ENCODE assay signal across 20 cellular contexts in genomic region chr5:65672787-65673186, GRCh38. TPM values are rescaled to one million over a fixed set of nuclear protein-coding genes. Genes with fewer than 3 reads are reported as not detected.
DNase-seq lines count a peak whose midpoint lies in the region; ATAC-seq and TF ChIP-seq lines count a peak whose summit lies in the region.
"Had no signal": no experiment of that assay in that cellular context is flagged by ENCODE, and none has a peak within 500 bp of the region (broad histone marks: within the 10 kb centered on the region; RNA-seq: fewer than 3 reads in every experiment).

No MANE protein-coding gene starts in this region.

- no peaks in the 10 kb centered on the region for H3K9me2 ChIP-seq in PC-3 (replicated peaks; ENCODE audit: low read length)

- no TSS peak for BruUV-seq in PC-3 (replicated peaks; lab: Mats Ljungman, UMichigan)

- POLR2A ChIA-PET in AG04449 (lab: Yijun Ruan, JAX): no interaction called here
- POLR2A ChIA-PET in CD8-positive, alpha-beta T cell (lab: Charles Lee): no interaction called here
- POLR2A ChIA-PET in PC-3 (lab: Charles Lee; ENCODE audit: unreplicated experiment): no interaction called here

- H4K20me1 ChIP-seq in PC-3 (ENCODE audit: low read length): no peaks in the 10 kb centered on the region

- no peak overlapping the region for H3K4me3 Mint-ChIP-seq in CD8-positive, alpha-beta T cell
- H3K4me3 Mint-ChIP-seq: activated T-helper 1 cell treated with anti-CD3 and anti-CD28 coated beads, Interleukin-12 subunit alpha, Interleukin-12 subunit beta, Interleukin-2, Interleukin-4 antibody, amounts not matched to agents 30 ng/mL and 10 ng/mL and 1 ng/mL, durations not matched to agents 14 hours and 24 hours and 36 hours; mesothelial cell of epicardium; T-helper 17 cell had no signal

- H3F3A ChIP-seq in PC-3 (ENCODE audit: low read length, unreplicated experiment): no peaks in the 10 kb centered on the region

- H3K36me3 ChIP-seq in CD8-positive, alpha-beta T cell (ENCODE audit: insufficient read depth, low read length): peaks cover 35% of the 10 kb centered on the region
- no peaks in the 10 kb centered on the region for H3K36me3 ChIP-seq in PC-3 (ENCODE audit: low read depth, low read length)

- no peaks in the 10 kb centered on the region for H3K27me3 ChIP-seq in CD8-positive, alpha-beta T cell (ENCODE audit: insufficient read depth, low read length)
- no peaks in the 10 kb centered on the region for H3K27me3 ChIP-seq in PC-3 (ENCODE audit: low read length)
- H3K27me3 ChIP-seq: BE2C, dorsolateral prefrontal cortex had no signal

- H3K4me2 ChIP-seq in PC-3 (ENCODE audit: low read length): no peak overlapping the region

- H3K27ac Mint-ChIP-seq in CD8-positive, alpha-beta T cell: peak overlapping the region; percentile 38
- H3K27ac Mint-ChIP-seq: activated T-helper 1 cell treated with anti-CD3 and anti-CD28 coated beads, Interleukin-12 subunit alpha, Interleukin-12 subunit beta, Interleukin-2, Interleukin-4 antibody, amounts not matched to agents 30 ng/mL and 10 ng/mL and 1 ng/mL, durations not matched to agents 14 hours and 24 hours and 36 hours; mesothelial cell of epicardium had no signal

- DNase-seq in AG04449 (ENCODE audit: low read depth, low spot score) (peak; percentile 51), PC-3 (peak; percentile 4), fibroblast of peridontal ligament (ENCODE audit: extremely low read depth) (peak; percentile 76), NCI-H1436 treated with DMSO at 0.1 percent for 48 hours (lab: John Stamatoyannopoulos, UW) (no peak), OCI-M2 (lab: John Stamatoyannopoulos, UW; ENCODE audit: unreplicated experiment) (no peak)
- no peak for DNase-seq in CD8-positive, alpha-beta T cell
- DNase-seq: activated CD4-positive, alpha-beta T cell treated with anti-CD3 and anti-CD28 coated beads for 4 hours; BE2C; DMS79 treated with DMSO at 0.1 percent for 48 hours; dorsolateral prefrontal cortex; Karpas-422; NCI-H187; NCI-H526 treated with DMSO at 0.1 percent for 48 hours; small intestine; T-helper 17 cell had no signal

- no peak overlapping the region for H2AFZ ChIP-seq in PC-3 (ENCODE audit: low read length)

- H3K9me3 ChIP-seq in CD8-positive, alpha-beta T cell (ENCODE audit: low read length): no peaks in the 10 kb centered on the region
- H3K9me3 ChIP-seq in PC-3 (ENCODE audit: low read length): no peaks in the 10 kb centered on the region
- H3K9me3 ChIP-seq: BE2C had no signal

- ATAC-seq in CD8-positive, alpha-beta T cell: no peak
- no peak for ATAC-seq in PC-3
- ATAC-seq in GM21825 (IDR thresholded peaks at IDR 0.05; ENCODE audit: unreplicated experiment): no peak
- no peak for ATAC-seq in GM21786 (IDR thresholded peaks at IDR 0.05; ENCODE audit: unreplicated experiment)
- ATAC-seq: T-helper 17 cell had no signal

- peaks cover 2% of the 10 kb centered on the region for H3K4me1 ChIP-seq in CD8-positive, alpha-beta T cell (ENCODE audit: insufficient read depth, low read length)
- H3K4me1 ChIP-seq in PC-3 (ENCODE audit: insufficient read depth, low read length): no peaks in the 10 kb centered on the region
- H3K4me1 ChIP-seq: BE2C had no signal

- H3K27me3 Mint-ChIP-seq in CD8-positive, alpha-beta T cell (ENCODE audit: low read depth): no peaks in the 10 kb centered on the region
- H3K27me3 Mint-ChIP-seq: T-helper 17 cell had no signal

- no peaks in the 10 kb centered on the region for H3K9me3 Mint-ChIP-seq in CD8-positive, alpha-beta T cell
- H3K9me3 Mint-ChIP-seq: activated T-helper 1 cell treated with anti-CD3 and anti-CD28 coated beads, Interleukin-12 subunit alpha, Interleukin-12 subunit beta, Interleukin-2, Interleukin-4 antibody, amounts not matched to agents 30 ng/mL and 10 ng/mL and 1 ng/mL, durations not matched to agents 14 hours and 24 hours and 36 hours; mesothelial cell of epicardium had no signal

- peaks cover 86% of the 10 kb centered on the region for H3K36me3 Mint-ChIP-seq in CD8-positive, alpha-beta T cell

- CTCF ChIA-PET in AG04449 (lab: Yijun Ruan, JAX) (interaction anchor here (1.2 kb wide), 1 partner anchor 9 kb away, joined by 7 read pairs; no protein-coding TSS in a partner anchor), PC-3 (lab: Charles Lee) (no interaction called here)
- CTCF ChIA-PET in CD8-positive, alpha-beta T cell (lab: Charles Lee): interaction anchor here (1.1 kb wide), 1 partner anchor 9 kb away, joined by 3 read pairs; no protein-coding TSS in a partner anchor

- no peak overlapping the region for H3K27ac ChIP-seq in CD8-positive, alpha-beta T cell (ENCODE audit: low read depth, low read length)
- no peak overlapping the region for H3K27ac ChIP-seq in PC-3 (ENCODE audit: low read length)
- H3K27ac ChIP-seq: RWPE1 had no signal

- TF ChIP-seq CTCF in AG04449 (IDR thresholded peaks at IDR 0.05; ENCODE audit: insufficient read depth, low read length, missing control alignments) (no peak), PC-3 (conservative IDR thresholded peaks at IDR 0.05; ENCODE audit: low read depth, low read length) (no peak)
- no peak for TF ChIP-seq CTCF in CD8-positive, alpha-beta T cell (IDR thresholded peaks at IDR 0.05)

- H3K4me3 ChIP-seq in AG04449 (ENCODE audit: low read depth, low read length) (no peak overlapping the region), PC-3 (ENCODE audit: low read length) (no peak overlapping the region)
- H3K4me3 ChIP-seq in CD8-positive, alpha-beta T cell (ENCODE audit: low read depth, low read length): no peak overlapping the region
- H3K4me3 ChIP-seq: dorsolateral prefrontal cortex had no signal

- no peak overlapping the region for H3K9ac ChIP-seq in PC-3 (ENCODE audit: low read length)

- H3K4me1 Mint-ChIP-seq in CD8-positive, alpha-beta T cell (ENCODE audit: low read depth): peaks cover 27% of the 10 kb centered on the region
- H3K4me1 Mint-ChIP-seq: mesothelial cell of epicardium had no signal

- intact Hi-C loops in CD8-positive, alpha-beta T cell (cut with DNase I, micrococcal nuclease): no loop called here
- intact Hi-C loops in PC-3 (cut with micrococcal nuclease): no loop called here

- no peaks in the 10 kb centered on the region for H3K79me2 ChIP-seq in PC-3 (ENCODE audit: low read length)

RNA-seq across cellular contexts. Expression of gene SHLD3, which starts 48.0 kb away (rescaled TPM):
- 10 to 100 TPM; 11.6 to 14.5 TPM for total RNA-seq in CD8-positive, alpha-beta T cell
- total RNA-seq in PC-3 (2014; rRNA removed): 1.4 and 1.6 TPM in 2 replicates

RNA-seq across cellular contexts. Expression of gene TRAPPC13, which starts 48.0 kb away (rescaled TPM):
- 10 to 100 TPM; 11.9 to 17.6 TPM for total RNA-seq in CD8-positive, alpha-beta T cell
- 6.6 and 6.7 TPM in 2 replicates for total RNA-seq in PC-3 (2014; rRNA removed)

RNA-seq across cellular contexts. Expression of gene TRIM23, which starts 48.7 kb away (rescaled TPM):
- 10 to 100 TPM; 27.6 to 30.0 TPM for total RNA-seq in CD8-positive, alpha-beta T cell
- total RNA-seq in PC-3 (2014; rRNA removed): 4.7 and 7.7 TPM in 2 replicates

RNA-seq across cellular contexts. Expression of gene SGTB, which starts 49.1 kb away (rescaled TPM):
- total RNA-seq in CD8-positive, alpha-beta T cell: 10 to 100 TPM; 77.9 to 79.5 TPM
- total RNA-seq in PC-3 (2014; rRNA removed): 0.98 and 1.1 TPM in 2 replicates

RNA-seq across cellular contexts. Expression of gene NLN, which starts 49.2 kb away (rescaled TPM):
- 1 to 10 TPM; 1.4 to 1.5 TPM for total RNA-seq in CD8-positive, alpha-beta T cell
- total RNA-seq in PC-3 (2014; rRNA removed): 7.9 and 13.6 TPM in 2 replicates

Comparison
In these comparisons a context has a peak if more than half of its experiments do, and no peak if none do; other contexts are left out.
1. DNase-seq: peak in AG04449 (single experiment), PC-3 (single experiment) and fibroblast of peridontal ligament (single experiment); none in CD8-positive, alpha-beta T cell (0 of 7), NCI-H1436 treated with DMSO at 0.1 percent for 48 hours (single experiment) and OCI-M2 (single experiment).